In genomic region chr1:154556422-154556821, GRCh38 we compare ENCODE assay signal across 6 cellular contexts. TPM values are rescaled to one million over a fixed set of nuclear protein-coding genes. Genes with fewer than 3 reads are reported as not detected.
DNase-seq lines count a peak whose midpoint lies in the region; ATAC-seq and TF ChIP-seq lines count a peak whose summit lies in the region.

No MANE protein-coding gene starts in this region.

- no peak for TF ChIP-seq EP300 in suprapubic skin (IDR thresholded peaks at IDR 0.05)

- TF ChIP-seq POLR2A in suprapubic skin (IDR thresholded peaks at IDR 0.05): no peak

- ATAC-seq in HG03025 (IDR thresholded peaks at IDR 0.05; ENCODE audit: low FRiP score, unreplicated experiment): no peak

- no peak overlapping the region for H3K27ac Mint-ChIP-seq in T-helper 2 cell treated with Interferon-gamma antibody and Interleukin-4, amounts not matched to agents 5 μg/mL and 100 μg/mL, for 36 hours

- no peak for DNase-seq in T-helper 2 cell treated with Interferon-gamma antibody and Interleukin-4, amounts not matched to agents 5 μg/mL and 100 μg/mL, for 36 hours (ENCODE audit: low spot score)
- DNase-seq in T-helper 2 cell (no peak), fibroblast of mammary gland (ENCODE audit: low read depth) (peak; percentile 8), suprapubic skin (ENCODE audit: low spot score in 2 of 2) (no peak), cerebellar cortex (ENCODE audit: low spot score) (no peak)

- H3K4me3 ChIP-seq in fibroblast of mammary gland (ENCODE audit: control insufficient read depth, low read depth, low read length) (peak overlapping the region; percentile 87), suprapubic skin (peak overlapping the region; percentile 97)

- H3K36me3 ChIP-seq in suprapubic skin: peaks cover 45% of the 10 kb centered on the region

- H3K4me1 ChIP-seq in suprapubic skin: peaks cover 41% of the 10 kb centered on the region

- no peak for TF ChIP-seq CTCF in fibroblast of mammary gland (conservative IDR thresholded peaks at IDR 0.05; ENCODE audit: control insufficient read depth, insufficient read depth, low read depth, low read length)
- TF ChIP-seq CTCF in suprapubic skin (IDR thresholded peaks at IDR 0.05): no peak

- peak overlapping the region; percentile 93 for H3K4me3 Mint-ChIP-seq in T-helper 2 cell treated with Interferon-gamma antibody and Interleukin-4, amounts not matched to agents 5 μg/mL and 100 μg/mL, for 36 hours

- H3K4me1 Mint-ChIP-seq in T-helper 2 cell treated with Interferon-gamma antibody and Interleukin-4, amounts not matched to agents 5 μg/mL and 100 μg/mL, for 36 hours (ENCODE audit: low read depth): peaks cover 28% of the 10 kb centered on the region

- WGBS in suprapubic skin: 2% methylated on average over 4 of the region's 4 CpGs

- H3K27me3 Mint-ChIP-seq in T-helper 2 cell treated with Interferon-gamma antibody and Interleukin-4, amounts not matched to agents 5 μg/mL and 100 μg/mL, for 36 hours (ENCODE audit: low read depth): no peaks in the 10 kb centered on the region

- no peaks in the 10 kb centered on the region for H3K9me3 Mint-ChIP-seq in T-helper 2 cell treated with Interferon-gamma antibody and Interleukin-4, amounts not matched to agents 5 μg/mL and 100 μg/mL, for 36 hours

- peaks cover 49% of the 10 kb centered on the region for H3K36me3 Mint-ChIP-seq in T-helper 2 cell treated with Interferon-gamma antibody and Interleukin-4, amounts not matched to agents 5 μg/mL and 100 μg/mL, for 36 hours (ENCODE audit: low read depth)

- H3K27ac ChIP-seq in suprapubic skin: no peak overlapping the region

- no peaks in the 10 kb centered on the region for H3K27me3 ChIP-seq in suprapubic skin

- H3K9me3 ChIP-seq in suprapubic skin: no peaks in the 10 kb centered on the region

RNA-seq across cellular contexts. Expression of gene UBE2Q1, which starts 2.0 kb away (rescaled TPM):
- total RNA-seq in suprapubic skin: 10 to 100 TPM; 30.6 to 60.2 (median 32.0) TPM

RNA-seq across cellular contexts. Expression of gene CHRNB2, which starts 11.2 kb away (rescaled TPM):
- total RNA-seq in suprapubic skin: under 1 TPM; 0.26 to 0.83 (median 0.33) TPM

RNA-seq across cellular contexts. Expression of gene ADAR, which starts 51.6 kb away (rescaled TPM):
- total RNA-seq in suprapubic skin: 100 to 1,000 TPM in 2 of 4 donors, 10 to 100 TPM in 2; 73.7 to 107 (median 93.2) TPM

RNA-seq across cellular contexts. Expression of gene SHE, which starts 54.2 kb away (rescaled TPM):
- 1 to 10 TPM; 2.0 to 7.3 (median 4.8) TPM for total RNA-seq in suprapubic skin

RNA-seq across cellular contexts. Expression of gene TDRD10, which starts 54.4 kb away (rescaled TPM):
- total RNA-seq in suprapubic skin: 1 to 10 TPM in 3 of 4 donors, under 1 TPM in 1; 0.72 to 2.6 (median 2.0) TPM
